ENCODE assay signal across 1 cellular context in the genomic region with DNA sequence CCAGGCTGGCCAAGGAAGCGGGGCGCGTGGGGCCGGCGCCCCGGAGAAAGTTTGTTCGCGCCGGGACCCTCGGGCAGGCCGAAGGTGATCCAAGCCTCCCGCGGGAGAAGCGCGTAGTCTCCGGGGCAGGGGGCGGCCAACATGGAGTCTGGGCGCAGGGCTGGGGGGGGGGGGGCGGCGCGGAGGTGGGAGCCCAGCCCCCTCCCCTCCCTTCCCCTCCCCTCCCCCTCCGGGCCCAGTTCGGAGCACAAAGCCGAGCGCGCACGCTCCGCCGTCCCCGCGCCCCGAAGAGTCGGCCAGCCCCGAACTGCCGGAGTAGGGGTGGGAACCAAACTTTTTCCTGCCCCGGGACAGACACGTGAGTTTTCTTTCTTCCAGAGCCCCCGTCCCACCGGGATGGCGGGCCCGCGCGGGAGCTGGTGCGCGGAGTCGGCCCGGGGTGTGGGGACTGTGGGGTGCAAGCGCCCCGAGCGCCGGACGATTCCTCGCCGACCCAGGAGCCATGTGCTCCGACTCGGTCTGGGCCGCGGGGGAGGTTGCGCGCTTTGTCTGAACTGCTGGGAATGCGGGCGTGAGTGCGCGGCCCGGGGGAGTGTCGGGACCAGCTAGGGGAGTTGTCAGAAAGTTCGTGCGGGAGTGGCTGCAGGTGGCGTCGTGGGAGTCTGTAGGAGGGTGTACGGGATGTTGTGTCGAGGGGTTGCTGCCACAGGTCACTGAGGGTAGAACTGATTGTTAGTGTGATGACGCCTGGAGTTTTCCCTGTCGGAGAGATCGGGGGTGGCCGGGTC.
TF ChIP-seq lines count a peak whose summit lies in the region.

No MANE protein-coding gene starts in this region.

TF ChIP-seq in HepG2, 621 proteins besides CTCF, POLR2A, EP300 and RAD21 (continued from another document and continues in another):
- TF ChIP-seq, protein P1, sequence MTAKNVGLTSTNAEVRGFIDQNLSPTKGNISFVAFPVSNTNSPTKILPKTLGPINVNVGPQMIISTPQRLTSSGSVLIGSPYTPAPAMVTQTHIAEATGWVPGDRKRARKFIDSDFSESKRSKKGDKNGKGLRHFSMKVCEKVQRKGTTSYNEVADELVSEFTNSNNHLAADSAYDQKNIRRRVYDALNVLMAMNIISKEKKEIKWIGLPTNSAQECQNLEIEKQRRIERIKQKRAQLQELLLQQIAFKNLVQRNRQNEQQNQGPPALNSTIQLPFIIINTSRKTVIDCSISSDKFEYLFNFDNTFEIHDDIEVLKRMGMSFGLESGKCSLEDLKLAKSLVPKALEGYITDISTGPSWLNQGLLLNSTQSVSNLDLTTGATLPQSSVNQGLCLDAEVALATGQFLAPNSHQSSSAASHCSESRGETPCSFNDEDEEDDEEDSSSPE (CRISPR knock-in tag; IDR thresholded peaks at IDR 0.05), result peak; percentile 75
- TF ChIP-seq, protein P2, sequence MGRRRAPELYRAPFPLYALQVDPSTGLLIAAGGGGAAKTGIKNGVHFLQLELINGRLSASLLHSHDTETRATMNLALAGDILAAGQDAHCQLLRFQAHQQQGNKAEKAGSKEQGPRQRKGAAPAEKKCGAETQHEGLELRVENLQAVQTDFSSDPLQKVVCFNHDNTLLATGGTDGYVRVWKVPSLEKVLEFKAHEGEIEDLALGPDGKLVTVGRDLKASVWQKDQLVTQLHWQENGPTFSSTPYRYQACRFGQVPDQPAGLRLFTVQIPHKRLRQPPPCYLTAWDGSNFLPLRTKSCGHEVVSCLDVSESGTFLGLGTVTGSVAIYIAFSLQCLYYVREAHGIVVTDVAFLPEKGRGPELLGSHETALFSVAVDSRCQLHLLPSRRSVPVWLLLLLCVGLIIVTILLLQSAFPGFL (CRISPR knock-in tag; IDR thresholded peaks at IDR 0.05), result no peak
- TF ChIP-seq SMYD3 (CRISPR knock-in tag; IDR thresholded peaks at IDR 0.05) (no peak), MYC (CRISPR knock-in tag; IDR thresholded peaks at IDR 0.05; ENCODE audit: borderline replicate concordance) (peak; percentile 96), RARA (CRISPR knock-in tag; IDR thresholded peaks at IDR 0.05) (peak; percentile 31; the same call in 1 of the 2 replicates), DNMT3B (CRISPR knock-in tag; conservative IDR thresholded peaks at IDR 0.05) (no peak), HNF4A (CRISPR knock-in tag; IDR thresholded peaks at IDR 0.05) (no peak; the same call in 1 of the 2 replicates), ZKSCAN5 (CRISPR knock-in tag; IDR thresholded peaks at IDR 0.05) (no peak), ZNF232 (CRISPR knock-in tag; IDR thresholded peaks at IDR 0.05; ENCODE audit: borderline replicate concordance) (peak; percentile 34), SP4 (CRISPR knock-in tag; IDR thresholded peaks at IDR 0.05) (peak; percentile 33; the same call in 1 of the 2 replicates), NR2F2 (IDR thresholded peaks at IDR 0.05; ENCODE audit: borderline replicate concordance, low read depth) (0 out of 2 replicates have a peak, but pooled peaks have one; percentile 22), MAZ (IDR thresholded peaks at IDR 0.05; ENCODE audit: borderline replicate concordance, low read depth, low read length) (0 out of 2 replicates have a peak, but pooled peaks have one; percentile 20), MAZ (CRISPR knock-in tag; IDR thresholded peaks at IDR 0.05; ENCODE audit: low read depth) (peak; percentile 88), ZFP37 (CRISPR knock-in tag; IDR thresholded peaks at IDR 0.05; ENCODE audit: borderline replicate concordance) (peak; percentile 13; the same call in 1 of the 2 replicates), SRF (IDR thresholded peaks at IDR 0.05; ENCODE audit: low read depth, low read length) (no peak), NPAS2 (CRISPR knock-in tag; IDR thresholded peaks at IDR 0.05; ENCODE audit: borderline replicate concordance) (no peak), POGZ (CRISPR knock-in tag; IDR thresholded peaks at IDR 0.05) (peak; percentile 68; the same call in 1 of the 2 replicates), ZFP41 (CRISPR knock-in tag; IDR thresholded peaks at IDR 0.05; ENCODE audit: borderline replicate concordance) (peak; percentile 65; the same call in 1 of the 2 replicates), ZNF207 (IDR thresholded peaks at IDR 0.05; ENCODE audit: borderline replicate concordance) (no peak), ZMYM3 (CRISPR knock-in tag; IDR thresholded peaks at IDR 0.05) (no peak), KLF13 (CRISPR knock-in tag; IDR thresholded peaks at IDR 0.05) (peak; percentile 49; the same call in 1 of the 2 replicates)
- TF ChIP-seq, protein P3, sequence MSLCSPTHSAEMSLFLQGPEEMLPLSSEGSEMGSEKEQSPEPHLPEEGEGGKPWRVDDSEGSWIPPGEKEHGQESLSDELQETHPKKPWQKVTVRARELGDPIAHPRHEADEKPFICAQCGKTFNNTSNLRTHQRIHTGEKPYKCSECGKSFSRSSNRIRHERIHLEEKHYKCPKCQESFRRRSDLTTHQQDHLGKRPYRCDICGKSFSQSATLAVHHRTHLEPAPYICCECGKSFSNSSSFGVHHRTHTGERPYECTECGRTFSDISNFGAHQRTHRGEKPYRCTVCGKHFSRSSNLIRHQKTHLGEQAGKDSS (CRISPR knock-in tag; IDR thresholded peaks at IDR 0.05; ENCODE audit: borderline replicate concordance, low read depth), result peak; percentile 46; the same call in 1 of the 2 replicates
- TF ChIP-seq, protein P4, sequence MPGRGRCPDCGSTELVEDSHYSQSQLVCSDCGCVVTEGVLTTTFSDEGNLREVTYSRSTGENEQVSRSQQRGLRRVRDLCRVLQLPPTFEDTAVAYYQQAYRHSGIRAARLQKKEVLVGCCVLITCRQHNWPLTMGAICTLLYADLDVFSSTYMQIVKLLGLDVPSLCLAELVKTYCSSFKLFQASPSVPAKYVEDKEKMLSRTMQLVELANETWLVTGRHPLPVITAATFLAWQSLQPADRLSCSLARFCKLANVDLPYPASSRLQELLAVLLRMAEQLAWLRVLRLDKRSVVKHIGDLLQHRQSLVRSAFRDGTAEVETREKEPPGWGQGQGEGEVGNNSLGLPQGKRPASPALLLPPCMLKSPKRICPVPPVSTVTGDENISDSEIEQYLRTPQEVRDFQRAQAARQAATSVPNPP (CRISPR knock-in tag; IDR thresholded peaks at IDR 0.05), result no peak
- TF ChIP-seq, protein P5, sequence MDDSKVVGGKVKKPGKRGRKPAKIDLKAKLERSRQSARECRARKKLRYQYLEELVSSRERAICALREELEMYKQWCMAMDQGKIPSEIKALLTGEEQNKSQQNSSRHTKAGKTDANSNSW (CRISPR knock-in tag; IDR thresholded peaks at IDR 0.05; ENCODE audit: borderline replicate concordance), result peak; percentile 71
- TF ChIP-seq, protein P6, sequence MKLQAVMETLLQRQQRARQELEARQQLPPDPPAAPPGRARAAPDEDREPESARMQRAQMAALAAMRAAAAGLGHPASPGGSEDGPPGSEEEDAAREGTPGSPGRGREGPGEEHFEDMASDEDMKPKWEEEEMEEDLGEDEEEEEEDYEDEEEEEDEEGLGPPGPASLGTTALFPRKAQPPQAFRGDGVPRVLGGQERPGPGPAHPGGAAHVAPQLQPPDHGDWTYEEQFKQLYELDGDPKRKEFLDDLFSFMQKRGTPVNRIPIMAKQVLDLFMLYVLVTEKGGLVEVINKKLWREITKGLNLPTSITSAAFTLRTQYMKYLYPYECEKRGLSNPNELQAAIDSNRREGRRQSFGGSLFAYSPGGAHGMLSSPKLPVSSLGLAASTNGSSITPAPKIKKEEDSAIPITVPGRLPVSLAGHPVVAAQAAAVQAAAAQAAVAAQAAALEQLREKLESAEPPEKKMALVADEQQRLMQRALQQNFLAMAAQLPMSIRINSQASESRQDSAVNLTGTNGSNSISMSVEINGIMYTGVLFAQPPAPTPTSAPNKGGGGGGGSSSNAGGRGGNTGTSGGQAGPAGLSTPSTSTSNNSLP (IDR thresholded peaks at IDR 0.05; ENCODE audit: low read depth, low read length), result no peak
- TF ChIP-seq, protein P7, sequence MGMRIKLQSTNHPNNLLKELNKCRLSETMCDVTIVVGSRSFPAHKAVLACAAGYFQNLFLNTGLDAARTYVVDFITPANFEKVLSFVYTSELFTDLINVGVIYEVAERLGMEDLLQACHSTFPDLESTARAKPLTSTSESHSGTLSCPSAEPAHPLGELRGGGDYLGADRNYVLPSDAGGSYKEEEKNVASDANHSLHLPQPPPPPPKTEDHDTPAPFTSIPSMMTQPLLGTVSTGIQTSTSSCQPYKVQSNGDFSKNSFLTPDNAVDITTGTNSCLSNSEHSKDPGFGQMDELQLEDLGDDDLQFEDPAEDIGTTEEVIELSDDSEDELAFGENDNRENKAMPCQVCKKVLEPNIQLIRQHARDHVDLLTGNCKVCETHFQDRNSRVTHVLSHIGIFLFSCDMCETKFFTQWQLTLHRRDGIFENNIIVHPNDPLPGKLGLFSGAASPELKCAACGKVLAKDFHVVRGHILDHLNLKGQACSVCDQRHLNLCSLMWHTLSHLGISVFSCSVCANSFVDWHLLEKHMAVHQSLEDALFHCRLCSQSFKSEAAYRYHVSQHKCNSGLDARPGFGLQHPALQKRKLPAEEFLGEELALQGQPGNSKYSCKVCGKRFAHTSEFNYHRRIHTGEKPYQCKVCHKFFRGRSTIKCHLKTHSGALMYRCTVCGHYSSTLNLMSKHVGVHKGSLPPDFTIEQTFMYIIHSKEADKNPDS (CRISPR knock-in tag; IDR thresholded peaks at IDR 0.05), result no peak; the same call in 1 of the 2 replicates
- TF ChIP-seq, protein P8, sequence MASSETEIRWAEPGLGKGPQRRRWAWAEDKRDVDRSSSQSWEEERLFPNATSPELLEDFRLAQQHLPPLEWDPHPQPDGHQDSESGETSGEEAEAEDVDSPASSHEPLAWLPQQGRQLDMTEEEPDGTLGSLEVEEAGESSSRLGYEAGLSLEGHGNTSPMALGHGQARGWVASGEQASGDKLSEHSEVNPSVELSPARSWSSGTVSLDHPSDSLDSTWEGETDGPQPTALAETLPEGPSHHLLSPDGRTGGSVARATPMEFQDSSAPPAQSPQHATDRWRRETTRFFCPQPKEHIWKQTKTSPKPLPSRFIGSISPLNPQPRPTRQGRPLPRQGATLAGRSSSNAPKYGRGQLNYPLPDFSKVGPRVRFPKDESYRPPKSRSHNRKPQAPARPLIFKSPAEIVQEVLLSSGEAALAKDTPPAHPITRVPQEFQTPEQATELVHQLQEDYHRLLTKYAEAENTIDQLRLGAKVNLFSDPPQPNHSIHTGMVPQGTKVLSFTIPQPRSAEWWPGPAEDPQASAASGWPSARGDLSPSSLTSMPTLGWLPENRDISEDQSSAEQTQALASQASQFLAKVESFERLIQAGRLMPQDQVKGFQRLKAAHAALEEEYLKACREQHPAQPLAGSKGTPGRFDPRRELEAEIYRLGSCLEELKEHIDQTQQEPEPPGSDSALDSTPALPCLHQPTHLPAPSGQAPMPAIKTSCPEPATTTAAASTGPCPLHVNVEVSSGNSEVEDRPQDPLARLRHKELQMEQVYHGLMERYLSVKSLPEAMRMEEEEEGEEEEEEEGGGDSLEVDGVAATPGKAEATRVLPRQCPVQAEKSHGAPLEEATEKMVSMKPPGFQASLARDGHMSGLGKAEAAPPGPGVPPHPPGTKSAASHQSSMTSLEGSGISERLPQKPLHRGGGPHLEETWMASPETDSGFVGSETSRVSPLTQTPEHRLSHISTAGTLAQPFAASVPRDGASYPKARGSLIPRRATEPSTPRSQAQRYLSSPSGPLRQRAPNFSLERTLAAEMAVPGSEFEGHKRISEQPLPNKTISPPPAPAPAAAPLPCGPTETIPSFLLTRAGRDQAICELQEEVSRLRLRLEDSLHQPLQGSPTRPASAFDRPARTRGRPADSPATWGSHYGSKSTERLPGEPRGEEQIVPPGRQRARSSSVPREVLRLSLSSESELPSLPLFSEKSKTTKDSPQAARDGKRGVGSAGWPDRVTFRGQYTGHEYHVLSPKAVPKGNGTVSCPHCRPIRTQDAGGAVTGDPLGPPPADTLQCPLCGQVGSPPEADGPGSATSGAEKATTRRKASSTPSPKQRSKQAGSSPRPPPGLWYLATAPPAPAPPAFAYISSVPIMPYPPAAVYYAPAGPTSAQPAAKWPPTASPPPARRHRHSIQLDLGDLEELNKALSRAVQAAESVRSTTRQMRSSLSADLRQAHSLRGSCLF (CRISPR knock-in tag; IDR thresholded peaks at IDR 0.05; ENCODE audit: borderline replicate concordance), result no peak
- TF ChIP-seq, protein P9, sequence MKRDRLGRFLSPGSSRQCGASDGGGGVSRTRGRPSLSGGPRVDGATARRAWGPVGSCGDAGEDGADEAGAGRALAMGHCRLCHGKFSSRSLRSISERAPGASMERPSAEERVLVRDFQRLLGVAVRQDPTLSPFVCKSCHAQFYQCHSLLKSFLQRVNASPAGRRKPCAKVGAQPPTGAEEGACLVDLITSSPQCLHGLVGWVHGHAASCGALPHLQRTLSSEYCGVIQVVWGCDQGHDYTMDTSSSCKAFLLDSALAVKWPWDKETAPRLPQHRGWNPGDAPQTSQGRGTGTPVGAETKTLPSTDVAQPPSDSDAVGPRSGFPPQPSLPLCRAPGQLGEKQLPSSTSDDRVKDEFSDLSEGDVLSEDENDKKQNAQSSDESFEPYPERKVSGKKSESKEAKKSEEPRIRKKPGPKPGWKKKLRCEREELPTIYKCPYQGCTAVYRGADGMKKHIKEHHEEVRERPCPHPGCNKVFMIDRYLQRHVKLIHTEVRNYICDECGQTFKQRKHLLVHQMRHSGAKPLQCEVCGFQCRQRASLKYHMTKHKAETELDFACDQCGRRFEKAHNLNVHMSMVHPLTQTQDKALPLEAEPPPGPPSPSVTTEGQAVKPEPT (CRISPR knock-in tag; IDR thresholded peaks at IDR 0.05; ENCODE audit: low read depth), result no peak; the same call in 1 of the 2 replicates
- TF ChIP-seq, protein P10, sequence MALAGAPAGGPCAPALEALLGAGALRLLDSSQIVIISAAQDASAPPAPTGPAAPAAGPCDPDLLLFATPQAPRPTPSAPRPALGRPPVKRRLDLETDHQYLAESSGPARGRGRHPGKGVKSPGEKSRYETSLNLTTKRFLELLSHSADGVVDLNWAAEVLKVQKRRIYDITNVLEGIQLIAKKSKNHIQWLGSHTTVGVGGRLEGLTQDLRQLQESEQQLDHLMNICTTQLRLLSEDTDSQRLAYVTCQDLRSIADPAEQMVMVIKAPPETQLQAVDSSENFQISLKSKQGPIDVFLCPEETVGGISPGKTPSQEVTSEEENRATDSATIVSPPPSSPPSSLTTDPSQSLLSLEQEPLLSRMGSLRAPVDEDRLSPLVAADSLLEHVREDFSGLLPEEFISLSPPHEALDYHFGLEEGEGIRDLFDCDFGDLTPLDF (CRISPR knock-in tag; IDR thresholded peaks at IDR 0.05), result no peak; the same call in none of the 2 replicates
